Comparison of ENCODE assay signal across 12 cellular contexts in the genomic region with DNA sequence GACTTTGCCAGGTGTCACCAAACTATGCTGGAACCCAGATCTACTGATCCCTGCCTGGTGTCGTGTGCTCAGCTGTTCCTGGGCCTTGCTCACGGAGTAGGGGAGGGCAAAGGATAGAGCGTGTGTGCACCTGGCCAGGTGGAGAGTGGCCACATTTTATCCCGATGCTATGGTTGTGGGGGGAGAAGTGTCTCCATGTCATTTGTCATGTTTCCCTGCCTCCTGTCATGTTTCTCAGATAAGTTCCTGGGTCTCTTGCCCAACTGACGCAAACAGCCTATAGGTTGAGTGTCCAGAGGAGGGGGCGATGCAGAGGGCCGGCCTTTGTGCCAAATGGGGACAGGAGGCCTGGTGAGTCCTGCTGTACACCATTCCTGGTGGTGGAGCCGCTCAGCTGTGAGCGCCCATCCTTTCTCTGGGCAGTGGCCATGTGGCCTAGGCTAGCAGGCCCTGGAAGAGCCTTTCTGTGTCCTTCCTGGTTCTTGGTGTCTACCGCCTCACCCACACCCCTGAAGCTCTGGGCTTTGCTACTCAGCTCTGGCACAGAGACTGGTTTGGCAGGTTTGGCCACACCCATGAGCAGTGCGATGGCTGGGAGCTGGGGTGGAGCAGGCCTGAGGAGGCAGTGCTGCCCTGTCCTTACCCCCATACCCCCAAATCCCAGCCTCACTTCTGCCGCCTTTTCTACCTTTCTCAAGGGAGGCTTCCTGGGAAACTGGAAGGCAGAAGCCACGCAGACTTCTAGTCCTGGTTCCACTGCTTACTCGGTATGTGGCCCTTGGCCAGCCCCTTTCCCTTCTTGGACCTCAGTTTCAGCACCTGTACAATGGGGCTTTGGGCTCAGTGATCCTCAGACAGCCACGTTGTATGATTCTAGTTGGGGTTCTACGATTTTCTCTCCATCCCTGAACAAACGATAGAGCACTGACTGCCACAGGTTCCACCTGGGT. TPM values are rescaled to one million over a fixed set of nuclear protein-coding genes. Genes with fewer than 3 reads are reported as not detected.
DNase-seq lines count a peak whose midpoint lies in the region; ATAC-seq lines count a peak whose summit lies in the region.
"Had no signal": no experiment of that assay in that cellular context is flagged by ENCODE, and none has a peak within 500 bp of the region (broad histone marks: within the 10 kb centered on the region; RNA-seq: fewer than 3 reads in every experiment).

No MANE protein-coding gene starts in this region.

- DNase-seq in DMS53 (lab: John Stamatoyannopoulos, UW) = peak; percentile 88
- peak; percentile 85 for DNase-seq in NCI-H510A (lab: John Stamatoyannopoulos, UW)
- no peak for DNase-seq in T-helper 1 cell
- no peak for DNase-seq in activated CD4-positive, CD25-positive, alpha-beta regulatory T cell (lab: John Stamatoyannopoulos, UW)
- DNase-seq in activated naive CD4-positive, alpha-beta T cell treated with anti-CD3 and anti-CD28 coated beads, Interleukin-2, amount 50 U/mL, for 16 hours = no peak
- no peak for DNase-seq in activated CD4-positive, alpha-beta T cell treated with anti-CD3 and anti-CD28 coated beads for 4 hours
- DNase-seq: activated CD8-positive, alpha-beta T cell treated with anti-CD3 and anti-CD28 coated beads for 36 hours; GM23248; hypothalamus; NCI-H2081 treated with DMSO at 0.1 percent for 48 hours had no signal

- no peaks in the 10 kb centered on the region for H3K27me3 ChIP-seq in muscle layer of duodenum (ENCODE audit: low read depth, low read length)

- H3K4me1 ChIP-seq in muscle layer of duodenum (ENCODE audit: control insufficient read depth in 1 of 2, insufficient read depth in 2 of 2, low read length in 2 of 2) = no peaks in the 10 kb centered on the region

- H3K27ac ChIP-seq in muscle layer of duodenum (ENCODE audit: low read length) = peak overlapping the region; percentile 54
- H3K27ac ChIP-seq: GM23248 had no signal

- H3K36me3 ChIP-seq in muscle layer of duodenum (ENCODE audit: control insufficient read depth in 1 of 2, insufficient read depth in 2 of 2, low read length in 2 of 2) = no peaks in the 10 kb centered on the region

- no peaks in the 10 kb centered on the region for H3K9me3 ChIP-seq in muscle layer of duodenum (ENCODE audit: control insufficient read depth in 1 of 2, low read length in 2 of 2)

- no peak overlapping the region for H3K4me3 ChIP-seq in muscle layer of duodenum (ENCODE audit: low read depth in 1 of 2, low read length in 2 of 2)
- H3K4me3 ChIP-seq: GM23248 had no signal

- peak; percentile 98 for ATAC-seq in esophagus mucosa
- ATAC-seq: activated CD8-positive, alpha-beta T cell treated with anti-CD3 and anti-CD28 coated beads for 36 hours had no signal

RNA-seq across cellular contexts. Expression of a gene that starts 32.3 kb away (rescaled TPM):
- 95.6 TPM for total RNA-seq in esophagus mucosa

Comparison
In these comparisons a context has a peak if more than half of its experiments do, and no peak if none do; other contexts are left out.
1. DNase-seq: peak in DMS53 (single experiment) and NCI-H510A (single experiment); none in T-helper 1 cell (0 of 5), activated CD4-positive, CD25-positive, alpha-beta regulatory T cell (0 of 4), activated naive CD4-positive, alpha-beta T cell treated with anti-CD3 and anti-CD28 coated beads, Interleukin-2, amount 50 U/mL, for 16 hours (single experiment) and activated CD4-positive, alpha-beta T cell treated with anti-CD3 and anti-CD28 coated beads for 4 hours (0 of 2).